In genomic region chr3:53234130-53234840, GRCh38 we compare ENCODE assay signal across 20 cellular contexts. TPM values are rescaled to one million over a fixed set of nuclear protein-coding genes. Genes with fewer than 3 reads are reported as not detected.
DNase-seq lines count a peak whose midpoint lies in the region; ATAC-seq, FAIRE-seq and TF ChIP-seq lines count a peak whose summit lies in the region.
"Had no signal": no experiment of that assay in that cellular context is flagged by ENCODE, and none has a peak within 500 bp of the region (broad histone marks: within the 10 kb centered on the region; RNA-seq: fewer than 3 reads in every experiment).

No MANE protein-coding gene starts in this region.

- H3K27ac ChIP-seq in GM23338 (ENCODE audit: low read depth) (0 out of 2 replicates have a peak overlapping the region, but pooled peaks have one; percentile 70), GM12878 (ENCODE audit: control insufficient read depth, insufficient read depth) (no peak overlapping the region)

- H3K4me3 Mint-ChIP-seq in GM23338 (no peak overlapping the region), osteocyte (ENCODE audit: unreplicated experiment) (no peak overlapping the region)
- H3K4me3 Mint-ChIP-seq: activated T-helper 17 cell treated with anti-CD3 and anti-CD28 coated beads, Interleukin-2, amount 50 U/mL, for 72 hours had no signal

- H3K27me3 ChIP-seq in GM23338 (ENCODE audit: insufficient read depth), result no peaks in the 10 kb centered on the region
- H3K27me3 ChIP-seq in GM12878 (replicated peaks in 1 of 2; ENCODE audit: control insufficient read depth in 2 of 2, insufficient read depth in 2 of 2, low read length in 1 of 2), result no peaks in the 10 kb centered on the region
- H3K27me3 ChIP-seq: heart right ventricle, right atrium auricular region had no signal

- no peak; the same call in 1 of the 2 replicates for TF ChIP-seq POLR2A in GM12878 (IDR thresholded peaks at IDR 0.05; ENCODE audit: low read depth, low read length)

- in situ Hi-C loops in GM12878 (cut with MboI), result no loop called here

- no peak for TF ChIP-seq EP300 in GM12878 (IDR thresholded peaks at IDR 0.05; ENCODE audit: borderline replicate concordance in 1 of 2, control insufficient read depth in 1 of 2, low read depth in 2 of 2, low read length in 2 of 2)

- TF ChIP-seq RAD21 in GM12878 (IDR thresholded peaks at IDR 0.05; ENCODE audit: insufficient read depth, low read depth, low read length), result no peak

- CTCF ChIA-PET in GM12878 (lab: Yijun Ruan, JAX), result interaction anchor here (0.7 to 2.1 kb wide), 3 partner anchors 14 to 130 kb away, joined by 3 to 6 read pairs (median 5); no protein-coding TSS in a partner anchor

- H3K27me3 Mint-ChIP-seq in GM23338 (ENCODE audit: insufficient read depth, low read depth, poor library complexity) (peaks cover 36% of the 10 kb centered on the region), osteocyte (ENCODE audit: unreplicated experiment) (no peaks in the 10 kb centered on the region)
- H3K27me3 Mint-ChIP-seq: activated T-helper 17 cell treated with anti-CD3 and anti-CD28 coated beads, Interleukin-2, amount 50 U/mL, for 72 hours had no signal

- H2AFZ ChIP-seq in GM23338 (no peak overlapping the region), GM12878 (ENCODE audit: control insufficient read depth, low read depth, low read length) (no peak overlapping the region)

- SMC1A ChIA-PET in GM12878 (lab: Charles Lee; ENCODE audit: uncharacterized antibody, unreplicated experiment), result interaction anchor here (0.7 kb wide), 1 partner anchor 8 kb away, joined by 3 read pairs; no protein-coding TSS in a partner anchor

- POLR2A ChIA-PET in GM12878 (lab: Charles Lee), result no interaction called here

- intact Hi-C loops in GM12878 (cut with micrococcal nuclease; ENCODE audit: unreplicated experiment), result no loop called here

- H3K27ac Mint-ChIP-seq in activated naive CD4-positive, alpha-beta T cell treated with anti-CD3 and anti-CD28 coated beads, Interleukin-2, amount 50 U/mL, for 72 hours, result peak overlapping the region; percentile 50 to 89
- H3K27ac Mint-ChIP-seq in GM23338 (no peak overlapping the region), osteocyte (ENCODE audit: unreplicated experiment) (peak overlapping the region; percentile 23)

- H3K4me3 ChIP-seq in GM23338 (no peak overlapping the region), GM12878 (no peak overlapping the region)
- H3K4me3 ChIP-seq: heart right ventricle, left ventricle myocardium inferior, mucosa of descending colon, right atrium auricular region had no signal

- no peak for TF ChIP-seq CTCF in GM23338 (conservative IDR thresholded peaks at IDR 0.05; ENCODE audit: low read depth in 2 of 2)
- no peak for TF ChIP-seq CTCF in GM12878 (IDR thresholded peaks at IDR 0.05 in 2 of 3, conservative IDR thresholded peaks at IDR 0.05 in 1 of 3; ENCODE audit: control insufficient read depth in 2 of 3, extremely low read depth in 1 of 3, insufficient read depth in 1 of 3, low read depth in 3 of 3, low read length in 3 of 3)
- no peak for TF ChIP-seq CTCF in osteocyte (IDR thresholded peaks at IDR 0.05)

- no peaks in the 10 kb centered on the region for H3K9me3 Mint-ChIP-seq in activated naive CD4-positive, alpha-beta T cell treated with anti-CD3 and anti-CD28 coated beads, Interleukin-2, amount 50 U/mL, for 72 hours
- H3K9me3 Mint-ChIP-seq in GM23338 (no peaks in the 10 kb centered on the region), osteocyte (ENCODE audit: unreplicated experiment) (no peaks in the 10 kb centered on the region)
- H3K9me3 Mint-ChIP-seq: activated T-helper 17 cell treated with anti-CD3 and anti-CD28 coated beads, Interleukin-2, amount 50 U/mL, for 72 hours had no signal

- FAIRE-seq in GM12878 (lab: Jason Lieb, UNC), result no peak
- FAIRE-seq: astrocyte had no signal

- no peak overlapping the region for H3K9ac ChIP-seq in GM12878 (ENCODE audit: control insufficient read depth, insufficient read depth, low read length)

- H3K36me3 Mint-ChIP-seq in activated naive CD4-positive, alpha-beta T cell treated with anti-CD3 and anti-CD28 coated beads, Interleukin-2, amount 50 U/mL, for 72 hours, result no peaks in the 10 kb centered on the region
- peaks cover 100% of the 10 kb centered on the region for H3K36me3 Mint-ChIP-seq in GM23338 (ENCODE audit: low read depth)
- H3K36me3 Mint-ChIP-seq in osteocyte (ENCODE audit: unreplicated experiment), result peaks cover 45% of the 10 kb centered on the region

- H3K4me1 Mint-ChIP-seq in GM23338 (peaks cover 28% of the 10 kb centered on the region), osteocyte (ENCODE audit: unreplicated experiment) (peaks cover 50% of the 10 kb centered on the region)

- H3K4me1 ChIP-seq in GM23338 (ENCODE audit: insufficient read depth), result 0 out of 2 replicates have a peak, but pooled peaks cover 3% of the 10 kb centered on the region
- H3K4me1 ChIP-seq in GM12878 (ENCODE audit: control insufficient read depth, insufficient read depth, low read length), result no peaks in the 10 kb centered on the region

- RAD21 ChIA-PET in GM12878 (lab: Charles Lee; ENCODE audit: unreplicated experiment), result no interaction called here

- BruUV-seq in GM12878 (replicated peaks; lab: Mats Ljungman, UMichigan), result no TSS peak

- no peak for DNase-seq in activated naive CD4-positive, alpha-beta T cell treated with anti-CD3 and anti-CD28 coated beads, Interleukin-2, amount 50 U/mL, for 72 hours (ENCODE audit: low spot score in 2 of 2)
- no peak for DNase-seq in activated naive CD4-positive, alpha-beta T cell treated with Interleukin-2 at 50 U/mL for 16 hours
- DNase-seq in GM23338 (ENCODE audit: low spot score), result no peak
- no peak for DNase-seq in GM12878 (ENCODE audit: low read depth, low spot score)
- no peak for DNase-seq in osteocyte (ENCODE audit: extremely low spot score, unreplicated experiment)
- no peak for DNase-seq in activated T-cell treated with anti-CD3 and anti-CD28 coated beads, Interleukin-2, amount 50 U/mL, for 1 hour
- DNase-seq in GM19238 (ENCODE audit: insufficient read length, low spot score), result no peak
- DNase-seq: activated CD8-positive, alpha-beta memory T cell treated with anti-CD3 and anti-CD28 coated beads for 24 hours; DMS79 treated with DMSO at 0.1 percent for 48 hours; heart right ventricle; left ventricle myocardium inferior; NCI-H1417 treated with DMSO at 0.1 percent for 48 hours; NCI-H526 treated with DMSO at 0.1 percent for 48 hours; nucleus accumbens; SHP77 had no signal

- peaks cover 65% of the 10 kb centered on the region for H3F3A ChIP-seq in GM23338 (replicated peaks; ENCODE audit: low read depth)

- no peaks in the 10 kb centered on the region for H3K9me3 ChIP-seq in GM12878 (replicated peaks; ENCODE audit: control insufficient read depth, insufficient read depth, low read length)
- H3K9me3 ChIP-seq: heart right ventricle, left ventricle myocardium inferior, mucosa of descending colon, right atrium auricular region had no signal

- 83% methylated on average over 15 of the region's 15 CpGs for WGBS in GM12878 (ENCODE audit: insufficient coverage, insufficient replicate concordance, low lambda C conversion rate, missing lambda C conversion rate)

- no peaks in the 10 kb centered on the region for H3K9me2 ChIP-seq in GM23338 (ENCODE audit: insufficient read depth)

- peaks cover 59% of the 10 kb centered on the region for H4K20me1 ChIP-seq in GM23338 (replicated peaks; ENCODE audit: insufficient read depth)
- H4K20me1 ChIP-seq in GM12878 (ENCODE audit: control insufficient read depth, insufficient read depth), result no peaks in the 10 kb centered on the region

- no peak for ATAC-seq in activated naive CD4-positive, alpha-beta T cell treated with anti-CD3 and anti-CD28 coated beads, Interleukin-2, amount 50 U/mL, for 72 hours
- ATAC-seq in GM23338, result no peak
- no peak for ATAC-seq in GM12878
- ATAC-seq in GM19328 (IDR thresholded peaks at IDR 0.05; ENCODE audit: unreplicated experiment), result no peak
- ATAC-seq: activated T-helper 17 cell treated with anti-CD3 and anti-CD28 coated beads, Interleukin-2, amount 50 U/mL, for 72 hours; heart right ventricle; mucosa of descending colon had no signal

- peaks cover 65% of the 10 kb centered on the region for H3K36me3 ChIP-seq in GM23338 (ENCODE audit: insufficient read depth)
- H3K36me3 ChIP-seq in GM12878 (ENCODE audit: control insufficient read depth in 2 of 2, insufficient read depth in 2 of 2, low read length in 1 of 2), result peaks cover 37 to 66% of the 10 kb centered on the region in 2 experiments; a peak in 3 of 4 replicates

- H3K4me2 ChIP-seq in GM23338 (no peak overlapping the region), GM12878 (ENCODE audit: control insufficient read depth, insufficient read depth) (no peak overlapping the region)

- peaks cover 26% of the 10 kb centered on the region for H3K79me2 ChIP-seq in GM23338 (replicated peaks; ENCODE audit: insufficient read depth)
- H3K79me2 ChIP-seq in GM12878 (ENCODE audit: control insufficient read depth, insufficient read depth, low read length), result no peaks in the 10 kb centered on the region

TF ChIP-seq in GM23338, 12 proteins besides CTCF, POLR2A, EP300 and RAD21:
- TF ChIP-seq EZH2 (IDR thresholded peaks at IDR 0.05; ENCODE audit: low read depth, unreplicated experiment) (no peak), POLR2AphosphoS5 (IDR thresholded peaks at IDR 0.05; ENCODE audit: low read depth) (peak; percentile 32; the same call in 1 of the 2 replicates)

RNA-seq across cellular contexts. Expression of gene TKT, which starts 21.5 kb away (rescaled TPM):
- total RNA-seq in activated naive CD4-positive, alpha-beta T cell treated with anti-CD3 and anti-CD28 coated beads, Interleukin-2, amount 50 U/mL, for 72 hours, result 100 to 1,000 TPM; 258 to 359 TPM
- total RNA-seq in GM23338 (2014; rRNA removed; shearing (Covaris generic)), result 1,229 and 1,411 TPM in 2 replicates
- polyA plus RNA-seq in GM23338 (2016; fragmentation: Nextera tagmentation; extraction: Ambion mirVana), result 584 and 604 TPM in 2 replicates
- total RNA-seq in GM12878 (2013; cell fraction: nucleolus; rRNA removed), result 106 and 122 TPM in 2 replicates
- total RNA-seq in GM12878 (2014; rRNA removed), result 331 and 385 TPM in 2 replicates
- 128 and 136 TPM in 2 replicates for total RNA-seq in GM12878 (2014; rRNA removed; fragmentation: Illumina TruSeq; extraction: Trizol)
- total RNA-seq in GM12878 (2021), result 331 and 349 TPM in 2 replicates
- polyA plus RNA-seq in GM12878 (2011; ENCODE audit: low read depth), result 70.6 TPM
- 37.2 and 113 TPM in 2 replicates for polyA plus RNA-seq in GM12878 (2011; rRNA removed)
- 108 and 112 TPM in 2 replicates for polyA plus RNA-seq in GM12878 (2011; cell fraction: cytosol; rRNA removed)
- 176 and 234 TPM in 2 replicates for polyA plus RNA-seq in GM12878 (2011; cell fraction: nucleus; rRNA removed)
- 182 and 245 TPM in 2 replicates for polyA plus RNA-seq in GM12878 (2012)
- polyA plus RNA-seq in GM12878 (2014; fragmentation: Illumina TruSeq; extraction: Trizol), result 49.7 and 140 TPM in 2 replicates
- polyA plus RNA-seq in GM12878 (2014; fragmentation: Nextera tagmentation; extraction: Ambion mirVana), result 10 to 100 TPM; 56.4 to 98.3 TPM
- 238 and 298 TPM in 2 replicates for polyA plus RNA-seq in GM12878 (2014; rRNA removed)
- polyA plus RNA-seq in GM12878 (2016; fragmentation: Nextera tagmentation; extraction: Ambion mirVana), result 100 to 1,000 TPM; 147 to 156 TPM
- 84.9 and 143 TPM in 2 replicates for polyA minus RNA-seq in GM12878 (2011; rRNA and poly(A)+ RNA removed)
- polyA minus RNA-seq in GM12878 (2011; cell fraction: cytosol; rRNA and poly(A)+ RNA removed), result 96.5 and 97.3 TPM in 2 replicates
- polyA minus RNA-seq in GM12878 (2011; cell fraction: nucleus; rRNA and poly(A)+ RNA removed), result 44.6 and 71.2 TPM in 2 replicates
- total RNA-seq in osteocyte, result 480 and 494 TPM in 2 replicates
